In genomic region chr1:151457911-151458882, GRCh38 we compare ENCODE assay signal across 8 cellular contexts. TPM values are rescaled to one million over a fixed set of nuclear protein-coding genes. Genes with fewer than 3 reads are reported as not detected.
A peak's percentile ranks its signal among the peaks of the same experiment; 100 is the strongest.
DNase-seq lines count a peak whose midpoint lies in the region; ATAC-seq, FAIRE-seq and TF ChIP-seq lines count a peak whose summit lies in the region.

No MANE protein-coding gene starts in this region.

- ATAC-seq in A549 (peak; percentile 65 to 71), GM19025 (IDR thresholded peaks at IDR 0.05; ENCODE audit: low read depth, unreplicated experiment) (peak; percentile 36)

- H2BK120ac ChIP-seq in mesendoderm (ENCODE audit: low read depth, low read length), result peak overlapping the region; percentile 78

- no peak overlapping the region for H2BK5ac ChIP-seq in mesendoderm (ENCODE audit: low read length)

- no peak for FAIRE-seq in A549 (lab: Jason Lieb, UNC)

- peak overlapping the region; percentile 100 for H4K8ac ChIP-seq in mesendoderm (ENCODE audit: low read depth, low read length)

- H3K4me1 ChIP-seq in A549 (peaks cover 29% of the 10 kb centered on the region), endodermal cell (ENCODE audit: control insufficient read depth, insufficient read depth, low read length) (no peaks in the 10 kb centered on the region), mesendoderm (ENCODE audit: control insufficient read depth, low read depth, low read length) (peaks cover 8% of the 10 kb centered on the region)

- H3K4me1 Mint-ChIP-seq in endodermal cell, result peaks cover 7% of the 10 kb centered on the region

- TF ChIP-seq EP300 in A549 (IDR thresholded peaks at IDR 0.05), result no peak

- TF ChIP-seq CTCF in A549 (IDR thresholded peaks at IDR 0.05), result no peak
- no peak for TF ChIP-seq CTCF in endodermal cell (conservative IDR thresholded peaks at IDR 0.05)

- peak overlapping the region; percentile 83 for H3K4ac ChIP-seq in mesendoderm (ENCODE audit: low read depth, low read length)

- H3K79me2 ChIP-seq in mesendoderm (ENCODE audit: control insufficient read depth, insufficient read depth, low read length), result peaks cover 37% of the 10 kb centered on the region

- peaks cover 14% of the 10 kb centered on the region for H3K27me3 Mint-ChIP-seq in endodermal cell (ENCODE audit: insufficient read depth)

- peak overlapping the region; percentile 70 for H3K4me2 ChIP-seq in A549
- peak overlapping the region; percentile 24 for H3K4me2 ChIP-seq in mesendoderm (ENCODE audit: low read length)

- peaks cover 8% of the 10 kb centered on the region for H3K36me3 Mint-ChIP-seq in endodermal cell (ENCODE audit: low read depth)

- CTCF ChIA-PET in A549 (lab: Yijun Ruan, JAX), result interaction anchor here (0.7 to 1.0 kb wide), 2 partner anchors 8 to 379 kb away, joined by 3 read pairs; no protein-coding TSS in a partner anchor

- POLR2A ChIA-PET in A549 (lab: Yijun Ruan, JAX), result interaction anchor here (0.6 to 1.8 kb wide), 7 partner anchors 14 to 259 kb away, joined by 4 to 15 read pairs (median 6); partner anchors contain the start of gene CGN

- no peak overlapping the region for H2AK5ac ChIP-seq in mesendoderm (ENCODE audit: low read length)

- H3K4me3 ChIP-seq in A549 (peak overlapping the region; percentile 59), endodermal cell (ENCODE audit: low read length) (peak overlapping the region; percentile 97), mesendoderm (ENCODE audit: low read length) (peak overlapping the region; percentile 49)

- peak overlapping the region; percentile 97 to 98 for H3K27ac ChIP-seq in A549
- H3K27ac ChIP-seq in endodermal cell (ENCODE audit: low read depth, low read length), result peak overlapping the region; percentile 87
- peak overlapping the region; percentile 83 for H3K27ac ChIP-seq in mesendoderm (ENCODE audit: low read depth, low read length)

- no peaks in the 10 kb centered on the region for H3K9me3 Mint-ChIP-seq in endodermal cell

- H3K79me1 ChIP-seq in mesendoderm (ENCODE audit: low read length), result peaks cover 2% of the 10 kb centered on the region

- 0 out of 2 replicates have a peak, but pooled peaks have one; percentile 26 for TF ChIP-seq POLR2A in A549 (IDR thresholded peaks at IDR 0.05; ENCODE audit: low read length)

- H3K18ac ChIP-seq in mesendoderm (ENCODE audit: low read length), result peak overlapping the region; percentile 100

- peak overlapping the region; percentile 90 for H3K56ac ChIP-seq in mesendoderm (ENCODE audit: low read length)

- WGBS in A549 (ENCODE audit: missing lambda C conversion rate), result 1% methylated on average over 29 of the region's 87 CpGs
- WGBS in endodermal cell (ENCODE audit: insufficient coverage in 1 of 2, insufficient read length in 1 of 2), 2 experiments, result 1 to 6% methylated on average over 17 to 87 of the region's 87 CpGs
- no CpG with 5 or more reads among the region's 87 CpGs for WGBS in mesendoderm (ENCODE audit: extremely low coverage, insufficient coverage, low lambda C conversion rate)

- peak overlapping the region; percentile 72 for H3K4me3 Mint-ChIP-seq in endodermal cell

- no peak for TF ChIP-seq RAD21 in A549 (conservative IDR thresholded peaks at IDR 0.05 in 1 of 2, IDR thresholded peaks at IDR 0.05 in 1 of 2)

- H3K23ac ChIP-seq in mesendoderm (ENCODE audit: low read length), result no peak overlapping the region

- peak overlapping the region; percentile 96 for H3K27ac Mint-ChIP-seq in endodermal cell

- no peak overlapping the region for H4K5ac ChIP-seq in mesendoderm (ENCODE audit: low read length)

- H3K9me3 ChIP-seq in A549 (no peaks in the 10 kb centered on the region), endodermal cell (ENCODE audit: control insufficient read depth, low read length) (no peaks in the 10 kb centered on the region)

- DNase-seq in A549 (ENCODE audit: low read depth in 1 of 2, low spot score in 1 of 2) (peak; percentile 76 to 92), HT1080 (ENCODE audit: low read depth) (peak; percentile 76), NOMO-1 (lab: John Stamatoyannopoulos, UW; ENCODE audit: unreplicated experiment in 2 of 2) (peak; percentile 44 to 62), endodermal cell (peak; percentile 78), mesendoderm (peak; percentile 92)
- DNase-seq in activated CD8-positive, alpha-beta memory T cell treated with anti-CD3 and anti-CD28 coated beads, Interleukin-2, amount 50 U/mL, for 4 hours, result peak; percentile 68
- DNase-seq in stimulated activated CD8-positive, alpha-beta memory T cell treated with anti-CD3 and anti-CD28 coated beads, Interleukin-15, amount 100 ng/mL, for 24 hours (ENCODE audit: low read depth), result peak; percentile 12

- H2BK15ac ChIP-seq in mesendoderm (replicated peaks; ENCODE audit: low read depth), result no peak overlapping the region

- peaks cover 20% of the 10 kb centered on the region for H3K36me3 ChIP-seq in endodermal cell (ENCODE audit: control insufficient read depth, insufficient read depth, low read length)
- H3K36me3 ChIP-seq in mesendoderm (ENCODE audit: control insufficient read depth, insufficient read depth, low read length), result no peaks in the 10 kb centered on the region

- H3K9ac ChIP-seq in endodermal cell (ENCODE audit: extremely low read depth, low read length, poor library complexity, severe bottlenecking) (peak overlapping the region; percentile 70), mesendoderm (ENCODE audit: low read length) (peak overlapping the region; percentile 68)

- H3K27me3 ChIP-seq in endodermal cell (ENCODE audit: control insufficient read depth, insufficient read depth, low read length, poor library complexity, severe bottlenecking) (peaks cover under 1% of the 10 kb centered on the region), mesendoderm (ENCODE audit: insufficient read depth, low read length, poor library complexity) (no peaks in the 10 kb centered on the region)

TF ChIP-seq in A549, 52 proteins besides CTCF, POLR2A, EP300 and RAD21 (continues in another document):
- peak; percentile 43 to 72; a peak in 3 of 4 replicates for TF ChIP-seq CEBPB (IDR thresholded peaks at IDR 0.05)
- TF ChIP-seq CHD2 (IDR thresholded peaks at IDR 0.05; ENCODE audit: low read length, partially characterized antibody), result peak; percentile 74
- TF ChIP-seq MAX (IDR thresholded peaks at IDR 0.05), result no peak; the same call in 1 of the 2 replicates
- TF ChIP-seq FOXS1 (CRISPR knock-in tag; IDR thresholded peaks at IDR 0.05), result no peak
- TF ChIP-seq SMC3 (IDR thresholded peaks at IDR 0.05), result 0 out of 3 replicates have a peak, but pooled peaks have one; percentile 10
- 0 out of 2 replicates have a peak, but pooled peaks have one; percentile 11 for TF ChIP-seq TFCP2L1 (CRISPR knock-in tag; IDR thresholded peaks at IDR 0.05)
- 0 out of 2 replicates have a peak, but pooled peaks have one; percentile 22 for TF ChIP-seq MAZ (IDR thresholded peaks at IDR 0.05; ENCODE audit: borderline replicate concordance, low read depth, low read length)
- TF ChIP-seq PHF8 (IDR thresholded peaks at IDR 0.05; ENCODE audit: borderline replicate concordance, low read depth), result peak; percentile 47; the same call in 1 of the 2 replicates
- peak; percentile 75; the same call in 1 of the 2 replicates for TF ChIP-seq HOXB5 (CRISPR knock-in tag; IDR thresholded peaks at IDR 0.05)
- no peak for TF ChIP-seq MYC (IDR thresholded peaks at IDR 0.05; ENCODE audit: borderline replicate concordance, low read length)

RNA-seq across cellular contexts. Expression of gene POGZ, which starts 1.1 kb away (rescaled TPM):
- polyA plus RNA-seq in A549 (2011; rRNA removed) (44.1 and 64.0 TPM in 2 replicates), A549 (2017; fragmentation: RNase III; extraction: RNeasy Plus Mini Kit Qiagen cat#74134 plus additional on column Dnase treatment) (20.8 to 22.0 TPM (median 21.9 TPM) in 3 replicates)
- 16.6 and 17.8 TPM in 2 replicates for polyA plus RNA-seq in A549 (2012; cell fraction: cytosol; rRNA removed)
- polyA plus RNA-seq in A549 (2012; cell fraction: nucleus; rRNA removed), result 45.4 and 60.9 TPM in 2 replicates
- polyA minus RNA-seq in A549 (2011; rRNA and poly(A)+ RNA removed), result 112 and 141 TPM in 2 replicates
- total RNA-seq in HT1080 (2014; rRNA removed; shearing (Covaris generic)), result 13.0 and 27.6 TPM in 2 replicates
- 16.6 and 17.9 TPM in 2 replicates for polyA plus RNA-seq in HT1080 (2015; cell fraction: cytosol; rRNA removed)
- 80.1 and 88.9 TPM in 2 replicates for polyA plus RNA-seq in HT1080 (2015; cell fraction: nucleus; rRNA removed)
- 100 to 1,000 TPM; 138 to 165 TPM for total RNA-seq in endodermal cell
- 81.3 TPM for polyA plus RNA-seq in endodermal cell (2013, experiment 1 of 2)
- 75.7 TPM for polyA plus RNA-seq in endodermal cell (2013, experiment 2 of 2)
- 43.2 TPM for polyA plus RNA-seq in mesendoderm (2013, experiment 1 of 2)
- polyA plus RNA-seq in mesendoderm (2013, experiment 2 of 2), result 38.6 TPM

RNA-seq across cellular contexts. Expression of gene CGN, which starts 53.0 kb away (rescaled TPM):
- polyA plus RNA-seq in A549 (2011; rRNA removed) (1.8 and 2.1 TPM in 2 replicates), A549 (2017; fragmentation: RNase III; extraction: RNeasy Plus Mini Kit Qiagen cat#74134 plus additional on column Dnase treatment) (2.3 to 3.0 TPM (median 2.4 TPM) in 3 replicates)
- polyA plus RNA-seq in A549 (2012; cell fraction: cytosol; rRNA removed), result 0.69 and 0.71 TPM in 2 replicates
- 5.2 and 5.5 TPM in 2 replicates for polyA plus RNA-seq in A549 (2012; cell fraction: nucleus; rRNA removed)
- 1.8 and 4.2 TPM in 2 replicates for polyA minus RNA-seq in A549 (2011; rRNA and poly(A)+ RNA removed)
- 1.6 and 2.4 TPM in 2 replicates for total RNA-seq in HT1080 (2014; rRNA removed; shearing (Covaris generic))
- polyA plus RNA-seq in HT1080 (2015; cell fraction: cytosol; rRNA removed), result 0.10 TPM in 2 replicates
- polyA plus RNA-seq in HT1080 (2015; cell fraction: nucleus; rRNA removed), result 3.9 TPM in 2 replicates
- 10 to 100 TPM; 39.7 to 39.9 TPM for total RNA-seq in endodermal cell
- polyA plus RNA-seq in endodermal cell (2013, experiment 1 of 2), result 14.2 TPM
- 10.8 TPM for polyA plus RNA-seq in endodermal cell (2013, experiment 2 of 2)
- polyA plus RNA-seq in mesendoderm (2013, experiment 1 of 2), result 26.5 TPM
- 26.5 TPM for polyA plus RNA-seq in mesendoderm (2013, experiment 2 of 2)

RNA-seq across cellular contexts. Expression of gene PSMB4, which starts 58.8 kb away (rescaled TPM):
- 405 and 431 TPM in 2 replicates for polyA plus RNA-seq in A549 (2011; rRNA removed)
- polyA plus RNA-seq in A549 (2012; cell fraction: cytosol; rRNA removed), result 699 and 707 TPM in 2 replicates
- 555 and 703 TPM in 2 replicates for polyA plus RNA-seq in A549 (2012; cell fraction: nucleus; rRNA removed)
- polyA plus RNA-seq in A549 (2017; fragmentation: RNase III; extraction: RNeasy Plus Mini Kit Qiagen cat#74134 plus additional on column Dnase treatment), result 366 to 384 TPM (median 383 TPM) in 3 replicates
- polyA minus RNA-seq in A549 (2011; rRNA and poly(A)+ RNA removed), result 369 and 423 TPM in 2 replicates
- 526 and 564 TPM in 2 replicates for total RNA-seq in HT1080 (2014; rRNA removed; shearing (Covaris generic))
- polyA plus RNA-seq in HT1080 (2015; cell fraction: cytosol; rRNA removed), result 451 and 516 TPM in 2 replicates
- polyA plus RNA-seq in HT1080 (2015; cell fraction: nucleus; rRNA removed), result 560 and 565 TPM in 2 replicates
- total RNA-seq in endodermal cell, result 100 to 1,000 TPM; 327 to 333 TPM
- polyA plus RNA-seq in endodermal cell (2013, experiment 1 of 2), result 278 TPM
- 254 TPM for polyA plus RNA-seq in endodermal cell (2013, experiment 2 of 2)
- 511 TPM for polyA plus RNA-seq in mesendoderm (2013, experiment 1 of 2)
- polyA plus RNA-seq in mesendoderm (2013, experiment 2 of 2), result 518 TPM

Comparison
In these comparisons a context has a peak if more than half of its experiments do, and no peak if none do; other contexts are left out.
1. Peak in every context shown above with its lines: DNase-seq, ATAC-seq, H3K4me3 ChIP-seq and H3K27ac ChIP-seq.
2. DNase-seq: peak in every context shown above with its lines; median percentile 92 in mesendoderm; 84 in A549; 78 in endodermal cell; 76 in HT1080; 68 in activated CD8-positive, alpha-beta memory T cell treated with anti-CD3 and anti-CD28 coated beads, Interleukin-2, amount 50 U/mL, for 4 hours; 53 in NOMO-1; 12 in stimulated activated CD8-positive, alpha-beta memory T cell treated with anti-CD3 and anti-CD28 coated beads, Interleukin-15, amount 100 ng/mL, for 24 hours.
3. RNA of gene CGN, which starts 53.0 kb away (total RNA-seq): 39.7 to 39.9 TPM in endodermal cell; 1.6 to 2.4 TPM in HT1080; every median in the first group is over 10 times any median in the second.